10 cellular contexts compared by ENCODE assay signal in the genomic region with DNA sequence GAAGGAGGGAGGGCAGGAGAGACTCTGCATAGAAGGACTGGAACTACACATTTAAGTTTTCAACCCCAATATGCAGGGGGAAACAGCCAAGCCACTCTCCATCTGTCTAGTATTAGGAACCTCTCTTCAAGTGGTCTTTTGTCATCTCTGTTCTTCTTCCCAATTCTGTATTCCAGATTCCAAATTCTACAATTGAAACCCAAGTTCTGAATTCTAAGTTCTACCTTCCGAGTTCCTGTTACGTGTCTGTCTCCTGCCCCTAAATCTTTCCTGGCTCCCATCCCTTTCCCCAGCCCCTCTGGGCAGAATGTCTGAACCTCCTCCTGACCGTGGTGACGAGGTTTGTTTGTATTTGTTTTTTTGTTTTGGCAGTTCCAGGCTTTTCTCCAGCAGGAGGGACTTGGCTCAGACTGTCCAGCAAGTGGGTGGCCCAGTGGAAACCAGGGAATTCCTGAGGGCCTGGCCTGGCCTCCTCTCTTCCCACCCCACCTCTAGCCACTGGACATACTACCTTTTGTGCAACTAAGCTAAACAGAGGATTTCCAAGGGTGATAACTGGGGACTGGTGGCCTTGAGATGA. TPM values are rescaled to one million over a fixed set of nuclear protein-coding genes. Genes with fewer than 3 reads are reported as not detected.
DNase-seq lines count a peak whose midpoint lies in the region; ATAC-seq, FAIRE-seq and TF ChIP-seq lines count a peak whose summit lies in the region.
"Had no signal": no experiment of that assay in that cellular context is flagged by ENCODE, and none has a peak within 500 bp of the region (broad histone marks: within the 10 kb centered on the region; RNA-seq: fewer than 3 reads in every experiment).

No MANE protein-coding gene starts in this region.

- peaks cover 25% of the 10 kb centered on the region for H3K36me3 Mint-ChIP-seq in activated CD4-positive, alpha-beta T cell treated with anti-CD3 and anti-CD28 coated beads, Interleukin-2, amount 10 ng/mL, durations not matched to agents 7 days and 5 days (ENCODE audit: low read depth)
- peaks cover 28% of the 10 kb centered on the region for H3K36me3 Mint-ChIP-seq in activated T-helper 2 cell treated with anti-CD3 and anti-CD28 coated beads, Interferon-gamma antibody, Interleukin-2, Interleukin-4, amounts not matched to agents 10 μg/mL and 5 μg/mL and 100 μg/mL, durations not matched to agents 14 hours and 24 hours and 36 hours (ENCODE audit: low read depth)
- peaks cover 10% of the 10 kb centered on the region for H3K36me3 Mint-ChIP-seq in glutamatergic neuron (ENCODE audit: unreplicated experiment)
- peaks cover 37% of the 10 kb centered on the region for H3K36me3 Mint-ChIP-seq in stimulated activated memory B cell treated with anti-CD40 and anti-IgM and Interleukin-4, amounts not matched to agents 10 μg/mL and 1 μg/mL and 100 μg/mL, for 72 hours

- FAIRE-seq in HTR-8/SVneo (lab: Jason Lieb, UNC), result no peak
- FAIRE-seq: urothelium cell line had no signal

- H3K4me3 Mint-ChIP-seq in activated CD4-positive, alpha-beta T cell treated with anti-CD3 and anti-CD28 coated beads, Interleukin-2, amount 10 ng/mL, durations not matched to agents 7 days and 5 days, result no peak overlapping the region
- peak overlapping the region; percentile 27 for H3K4me3 Mint-ChIP-seq in activated T-helper 2 cell treated with anti-CD3 and anti-CD28 coated beads, Interferon-gamma antibody, Interleukin-2, Interleukin-4, amounts not matched to agents 10 μg/mL and 5 μg/mL and 100 μg/mL, durations not matched to agents 14 hours and 24 hours and 36 hours (ENCODE audit: low read depth)
- H3K4me3 Mint-ChIP-seq in glutamatergic neuron (ENCODE audit: unreplicated experiment), result no peak overlapping the region
- no peak overlapping the region for H3K4me3 Mint-ChIP-seq in stimulated activated memory B cell treated with anti-CD40 and anti-IgM and Interleukin-4, amounts not matched to agents 10 μg/mL and 1 μg/mL and 100 μg/mL, for 72 hours

- no peaks in the 10 kb centered on the region for H3K9me3 Mint-ChIP-seq in activated CD4-positive, alpha-beta T cell treated with anti-CD3 and anti-CD28 coated beads, Interleukin-2, amount 10 ng/mL, durations not matched to agents 7 days and 5 days
- H3K9me3 Mint-ChIP-seq in activated T-helper 2 cell treated with anti-CD3 and anti-CD28 coated beads, Interferon-gamma antibody, Interleukin-2, Interleukin-4, amounts not matched to agents 10 μg/mL and 5 μg/mL and 100 μg/mL, durations not matched to agents 14 hours and 24 hours and 36 hours, result no peaks in the 10 kb centered on the region
- peaks cover 4% of the 10 kb centered on the region for H3K9me3 Mint-ChIP-seq in glutamatergic neuron (ENCODE audit: unreplicated experiment)
- no peaks in the 10 kb centered on the region for H3K9me3 Mint-ChIP-seq in stimulated activated memory B cell treated with anti-CD40 and anti-IgM and Interleukin-4, amounts not matched to agents 10 μg/mL and 1 μg/mL and 100 μg/mL, for 72 hours

- DNase-seq in activated CD4-positive, alpha-beta T cell treated with anti-CD3 and anti-CD28 coated beads, Interleukin-2, amount 10 ng/mL, durations not matched to agents 7 days and 5 days, result no peak
- no peak for DNase-seq in activated CD4-positive, alpha-beta T cell treated with anti-CD3 and anti-CD28 coated beads for 48 hours
- no peak for DNase-seq in activated T-helper 2 cell treated with anti-CD3 and anti-CD28 coated beads, Interferon-gamma antibody, Interleukin-2, Interleukin-4, amounts not matched to agents 10 μg/mL and 5 μg/mL and 100 μg/mL, durations not matched to agents 14 hours and 24 hours and 36 hours (ENCODE audit: low spot score)
- DNase-seq in glutamatergic neuron (no peak), HTR-8/SVneo (ENCODE audit: insufficient read length, low spot score) (no peak)
- DNase-seq in stimulated activated CD4-positive, alpha-beta T cell treated with anti-CD3 and anti-CD28 coated beads, Interleukin-12 subunit alpha, Interleukin-12 subunit beta, amount 100 ng/mL, for 4 hours, result no peak
- DNase-seq: NCI-H146 had no signal

- H3K27ac Mint-ChIP-seq in activated CD4-positive, alpha-beta T cell treated with anti-CD3 and anti-CD28 coated beads, Interleukin-2, amount 10 ng/mL, durations not matched to agents 7 days and 5 days, result peak overlapping the region; percentile 92
- no peak overlapping the region for H3K27ac Mint-ChIP-seq in activated T-helper 2 cell treated with anti-CD3 and anti-CD28 coated beads, Interferon-gamma antibody, Interleukin-2, Interleukin-4, amounts not matched to agents 10 μg/mL and 5 μg/mL and 100 μg/mL, durations not matched to agents 14 hours and 24 hours and 36 hours
- H3K27ac Mint-ChIP-seq in glutamatergic neuron (ENCODE audit: unreplicated experiment), result peak overlapping the region; percentile 79
- peak overlapping the region; percentile 67 for H3K27ac Mint-ChIP-seq in stimulated activated memory B cell treated with anti-CD40 and anti-IgM and Interleukin-4, amounts not matched to agents 10 μg/mL and 1 μg/mL and 100 μg/mL, for 72 hours

- CTCF ChIA-PET in activated CD4-positive, alpha-beta T cell treated with anti-CD3 and anti-CD28 coated beads, Interleukin-2, amount 10 ng/mL, durations not matched to agents 7 days and 5 days (lab: Charles Lee), result interaction anchor here (1.2 to 2.2 kb wide), 2 partner anchors 12 to 55 kb away, joined by 3 to 6 read pairs; no protein-coding TSS in a partner anchor

- peaks cover 22% of the 10 kb centered on the region for H3K4me1 Mint-ChIP-seq in activated CD4-positive, alpha-beta T cell treated with anti-CD3 and anti-CD28 coated beads, Interleukin-2, amount 10 ng/mL, durations not matched to agents 7 days and 5 days
- H3K4me1 Mint-ChIP-seq in activated T-helper 2 cell treated with anti-CD3 and anti-CD28 coated beads, Interferon-gamma antibody, Interleukin-2, Interleukin-4, amounts not matched to agents 10 μg/mL and 5 μg/mL and 100 μg/mL, durations not matched to agents 14 hours and 24 hours and 36 hours (ENCODE audit: low read depth), result peaks cover 4% of the 10 kb centered on the region
- H3K4me1 Mint-ChIP-seq in glutamatergic neuron (ENCODE audit: low read depth, unreplicated experiment), result peaks cover 2% of the 10 kb centered on the region
- peaks cover 8% of the 10 kb centered on the region for H3K4me1 Mint-ChIP-seq in stimulated activated memory B cell treated with anti-CD40 and anti-IgM and Interleukin-4, amounts not matched to agents 10 μg/mL and 1 μg/mL and 100 μg/mL, for 72 hours

- H3K27me3 Mint-ChIP-seq in activated CD4-positive, alpha-beta T cell treated with anti-CD3 and anti-CD28 coated beads, Interleukin-2, amount 10 ng/mL, durations not matched to agents 7 days and 5 days, result no peaks in the 10 kb centered on the region
- no peaks in the 10 kb centered on the region for H3K27me3 Mint-ChIP-seq in activated T-helper 2 cell treated with anti-CD3 and anti-CD28 coated beads, Interferon-gamma antibody, Interleukin-2, Interleukin-4, amounts not matched to agents 10 μg/mL and 5 μg/mL and 100 μg/mL, durations not matched to agents 14 hours and 24 hours and 36 hours (ENCODE audit: low read depth)
- peaks cover 3% of the 10 kb centered on the region for H3K27me3 Mint-ChIP-seq in glutamatergic neuron (ENCODE audit: unreplicated experiment)
- no peaks in the 10 kb centered on the region for H3K27me3 Mint-ChIP-seq in stimulated activated memory B cell treated with anti-CD40 and anti-IgM and Interleukin-4, amounts not matched to agents 10 μg/mL and 1 μg/mL and 100 μg/mL, for 72 hours

- intact Hi-C loops in activated T-helper 2 cell treated with anti-CD3 and anti-CD28 coated beads, Interferon-gamma antibody, Interleukin-2, Interleukin-4, amounts not matched to agents 10 μg/mL and 5 μg/mL and 100 μg/mL, durations not matched to agents 14 hours and 24 hours and 36 hours (cut with micrococcal nuclease), result no loop called here

- no peak for ATAC-seq in stimulated activated memory B cell treated with anti-CD40 and anti-IgM and Interleukin-4, amounts not matched to agents 10 μg/mL and 1 μg/mL and 100 μg/mL, for 72 hours
- ATAC-seq in HG02884 (IDR thresholded peaks at IDR 0.05; ENCODE audit: unreplicated experiment), result no peak

- no peak for TF ChIP-seq CTCF in glutamatergic neuron (IDR thresholded peaks at IDR 0.05; ENCODE audit: partially characterized antibody, unreplicated experiment)

- POLR2A ChIA-PET in activated CD4-positive, alpha-beta T cell treated with anti-CD3 and anti-CD28 coated beads, Interleukin-2, amount 10 ng/mL, durations not matched to agents 7 days and 5 days (lab: Charles Lee), result no interaction called here

RNA-seq across cellular contexts. Expression of gene THOC5, which starts 1.6 kb away (rescaled TPM):
- total RNA-seq in activated CD4-positive, alpha-beta T cell treated with anti-CD3 and anti-CD28 coated beads, Interleukin-2, amount 10 ng/mL, durations not matched to agents 7 days and 5 days, result 10 to 100 TPM; 48.6 to 61.5 TPM
- 50.5 and 52.7 TPM in 2 replicates for total RNA-seq in activated T-helper 2 cell treated with anti-CD3 and anti-CD28 coated beads, Interferon-gamma antibody, Interleukin-2, Interleukin-4, amounts not matched to agents 10 μg/mL and 5 μg/mL and 100 μg/mL, durations not matched to agents 14 hours and 24 hours and 36 hours
- total RNA-seq in glutamatergic neuron (ENCODE audit: unreplicated experiment), result 175 TPM

RNA-seq across cellular contexts. Expression of gene NIPSNAP1, which starts 25.8 kb away (rescaled TPM):
- 10 to 100 TPM; 38.7 to 38.9 TPM for total RNA-seq in activated CD4-positive, alpha-beta T cell treated with anti-CD3 and anti-CD28 coated beads, Interleukin-2, amount 10 ng/mL, durations not matched to agents 7 days and 5 days
- 54.9 and 56.6 TPM in 2 replicates for total RNA-seq in activated T-helper 2 cell treated with anti-CD3 and anti-CD28 coated beads, Interferon-gamma antibody, Interleukin-2, Interleukin-4, amounts not matched to agents 10 μg/mL and 5 μg/mL and 100 μg/mL, durations not matched to agents 14 hours and 24 hours and 36 hours
- total RNA-seq in glutamatergic neuron (ENCODE audit: unreplicated experiment), result 194 TPM

RNA-seq across cellular contexts. Expression of gene NF2, which starts 48.3 kb away (rescaled TPM):
- total RNA-seq in activated CD4-positive, alpha-beta T cell treated with anti-CD3 and anti-CD28 coated beads, Interleukin-2, amount 10 ng/mL, durations not matched to agents 7 days and 5 days, result 10 to 100 TPM; 56.7 to 57.2 TPM
- total RNA-seq in activated T-helper 2 cell treated with anti-CD3 and anti-CD28 coated beads, Interferon-gamma antibody, Interleukin-2, Interleukin-4, amounts not matched to agents 10 μg/mL and 5 μg/mL and 100 μg/mL, durations not matched to agents 14 hours and 24 hours and 36 hours, result 57.1 and 57.7 TPM in 2 replicates
- total RNA-seq in glutamatergic neuron (ENCODE audit: unreplicated experiment), result 35.4 TPM
